Comparison of ENCODE assay signal across 1 cellular context in the genomic region with DNA sequence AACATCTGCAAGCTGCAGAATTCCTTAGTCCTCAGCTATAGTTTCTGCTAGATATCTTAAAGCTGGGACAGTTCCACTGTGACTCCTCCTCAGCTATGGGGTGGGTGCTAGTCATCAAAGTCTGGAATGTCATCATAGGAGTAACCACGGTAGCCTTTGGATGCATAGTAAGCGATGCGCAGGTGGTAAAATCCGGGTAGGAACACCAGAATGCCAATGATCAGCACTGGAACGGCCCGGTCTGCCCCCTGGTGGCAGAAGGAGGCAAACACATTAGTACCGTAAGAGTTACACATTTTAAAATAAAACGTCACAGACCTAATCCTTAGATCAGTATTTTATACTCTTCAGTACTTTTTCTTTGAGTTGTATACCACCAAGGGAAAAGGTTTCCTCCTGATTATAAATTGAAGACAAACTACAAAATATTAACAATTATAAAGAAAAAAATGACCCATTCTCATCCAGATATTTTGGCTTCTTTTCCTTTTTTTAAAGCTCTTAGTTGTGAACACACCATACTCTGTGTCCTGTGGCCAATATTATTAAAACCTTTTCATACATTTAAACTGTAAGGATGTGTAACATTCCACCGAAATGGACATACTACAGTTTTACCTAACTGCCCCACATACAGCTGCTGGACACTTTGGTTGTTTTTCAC.
TF ChIP-seq lines count a peak whose summit lies in the region.

No MANE protein-coding gene starts in this region.

TF ChIP-seq in IMR-90, 13 proteins besides CTCF, POLR2A, EP300 and RAD21:
- TF ChIP-seq SMC3 (IDR thresholded peaks at IDR 0.05; ENCODE audit: low read depth, low read length), result peak; percentile 88
- TF ChIP-seq RFX5 (IDR thresholded peaks at IDR 0.05; ENCODE audit: low read depth, low read length), result no peak
- no peak for TF ChIP-seq MAFK (IDR thresholded peaks at IDR 0.05; ENCODE audit: low read depth, low read length)
